In the genomic region with DNA sequence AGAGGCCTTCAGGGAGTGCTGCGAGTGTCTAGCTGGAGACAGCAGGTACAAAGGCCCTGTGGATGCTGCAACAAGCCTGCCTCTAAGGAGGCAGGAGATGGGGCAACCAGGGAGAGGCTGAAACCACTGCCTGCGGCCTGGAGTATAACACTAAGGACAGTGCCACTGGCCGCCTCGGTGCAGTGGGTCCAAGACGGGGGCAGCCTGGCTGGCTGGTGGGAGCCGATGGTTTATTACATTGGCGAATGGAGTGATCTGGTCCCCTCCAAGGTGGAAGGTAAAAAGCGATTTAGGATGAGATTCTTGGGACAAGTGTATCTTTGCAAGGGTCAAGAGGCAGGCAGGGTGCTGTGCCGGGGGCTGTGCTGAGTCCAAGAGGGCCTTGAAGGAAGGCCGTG, we compare ENCODE assay signal across 18 cellular contexts. TPM values are rescaled to one million over a fixed set of nuclear protein-coding genes. Genes with fewer than 3 reads are reported as not detected.
"Had no signal": no experiment of that assay in that cellular context is flagged by ENCODE, and none has a peak within 500 bp of the region (broad histone marks: within the 10 kb centered on the region; RNA-seq: fewer than 3 reads in every experiment).

No MANE protein-coding gene starts in this region.

- H3K27me3 ChIP-seq: testis had no signal

- H3K79me2 ChIP-seq: parathyroid adenoma had no signal

- H3K4me1 ChIP-seq: parathyroid adenoma had no signal

- H3K4me3 ChIP-seq: cardiac muscle cell, left ventricle myocardium inferior, testis had no signal

- H3K9ac ChIP-seq: parathyroid adenoma had no signal

- H3K36me3 ChIP-seq: cardiac muscle cell, left ventricle myocardium inferior had no signal

- H3K27ac ChIP-seq: cardiac muscle cell, left ventricle myocardium inferior, parathyroid adenoma, testis had no signal

- H2AFZ ChIP-seq: parathyroid adenoma had no signal

- DNase-seq: activated B cell treated with CpG ODN at 0.5 μM for 24 hours; activated CD4-positive, alpha-beta T cell treated with anti-CD3 and anti-CD28 coated beads for 36 hours; activated CD4-positive, alpha-beta T cell treated with anti-CD3 and anti-CD28 coated beads, Interleukin-2, amount 50 U/mL, for 4 hours; activated naive CD4-positive, alpha-beta T cell treated with anti-CD3 and anti-CD28 coated beads, Interleukin-2, amount 10 ng/mL, durations not matched to agents 7 days and 5 days; activated naive CD8-positive, alpha-beta T cell treated with anti-CD3 and anti-CD28 coated beads, Interleukin-2, amount 50 U/mL, for 24 hours; activated T-cell treated with anti-CD3 and anti-CD28 coated beads, Interleukin-2, amount 50 U/mL, for 48 hours; erythroblast; foreskin melanocyte; glutamatergic neuron; hippocampal formation; left ventricle myocardium inferior; mammary epithelial cell; stimulated activated CD4-positive, alpha-beta T cell treated with anti-CD3 and anti-CD28 coated beads, Interleukin-4, amount 100 ng/mL, for 1 hour; stimulated activated naive CD4-positive, alpha-beta T cell; T-helper 9 cell; testis had no signal

- H3K9me3 ChIP-seq: left ventricle myocardium inferior, testis had no signal

RNA-seq across cellular contexts. Expression of a gene that starts 5.8 kb away (rescaled TPM):
- total RNA-seq: cardiac muscle cell had no signal
